8 cellular contexts compared by ENCODE assay signal in genomic region chr4:184355111-184355604, GRCh38.
A peak's percentile ranks its signal among the peaks of the same experiment; 100 is the strongest.
DNase-seq lines count a peak whose midpoint lies in the region; ATAC-seq and TF ChIP-seq lines count a peak whose summit lies in the region.

No MANE protein-coding gene starts in this region.

- no peaks in the 10 kb centered on the region for H3K9me2 ChIP-seq in GM23338 (ENCODE audit: insufficient read depth)

- ATAC-seq in HG02759 (IDR thresholded peaks at IDR 0.05; ENCODE audit: unreplicated experiment), result peak; percentile 52
- peak; percentile 89 for ATAC-seq in naive thymus-derived CD4-positive, alpha-beta T cell
- no peak for ATAC-seq in GM23338

- peak overlapping the region; percentile 55 for H3K27ac ChIP-seq in SK-N-MC
- no peak overlapping the region for H3K27ac ChIP-seq in naive thymus-derived CD4-positive, alpha-beta T cell (ENCODE audit: low read depth, low read length)
- no peak overlapping the region for H3K27ac ChIP-seq in GM23338 (ENCODE audit: low read depth)

- peaks cover 7 to 30% (median 15%) of the 10 kb centered on the region in 7 donors for H3K4me1 Mint-ChIP-seq in naive thymus-derived CD4-positive, alpha-beta T cell
- H3K4me1 Mint-ChIP-seq in GM23338, result peaks cover 19% of the 10 kb centered on the region; the same call in 2 of the 3 replicates

- H3K4me3 ChIP-seq in SK-N-MC, result peak overlapping the region; percentile 21; the same call in 1 of the 2 replicates
- no peak overlapping the region for H3K4me3 ChIP-seq in epithelial cell of proximal tubule (ENCODE audit: low read depth, low read length)
- H3K4me3 ChIP-seq in naive thymus-derived CD4-positive, alpha-beta T cell (ENCODE audit: low read length), result no peak overlapping the region
- no peak overlapping the region for H3K4me3 ChIP-seq in GM23338

- peak; percentile 8 for DNase-seq in G401 (ENCODE audit: low spot score)
- peak; percentile 73 for DNase-seq in SK-N-MC (ENCODE audit: low read depth, low spot score)
- DNase-seq in epithelial cell of proximal tubule (ENCODE audit: low read depth), result peak; percentile 52
- DNase-seq in naive thymus-derived CD4-positive, alpha-beta T cell, result peak in 6 of 9 donors; percentile 6 to 48 (median 33)
- no peak for DNase-seq in GM23338 (ENCODE audit: low spot score)
- no peak for DNase-seq in iPS-NIHi11 (ENCODE audit: low spot score)
- DNase-seq in HEK293T (ENCODE audit: extremely low spot score), result no peak

- no peaks in the 10 kb centered on the region for H4K20me1 ChIP-seq in GM23338 (replicated peaks; ENCODE audit: insufficient read depth)

- intact Hi-C loops in naive thymus-derived CD4-positive, alpha-beta T cell (cut with micrococcal nuclease), result no loop called here

- no peak overlapping the region for H3K4me2 ChIP-seq in GM23338

- peak overlapping the region in 8 of 9 donors; percentile 8 to 82 (median 44) for H3K27ac Mint-ChIP-seq in naive thymus-derived CD4-positive, alpha-beta T cell
- no peak overlapping the region for H3K27ac Mint-ChIP-seq in GM23338

- POLR2A ChIA-PET in naive thymus-derived CD4-positive, alpha-beta T cell (lab: Charles Lee), result interaction anchor here (1.0 kb wide), 1 partner anchor 91 kb away, joined by 3 read pairs; no protein-coding TSS in a partner anchor
- POLR2A ChIA-PET in HEK293T (lab: Yijun Ruan, JAX), result interaction anchor here (1.7 kb wide), 1 partner anchor 11 kb away, joined by 9 read pairs; no protein-coding TSS in a partner anchor

- H3K4me1 ChIP-seq in naive thymus-derived CD4-positive, alpha-beta T cell (ENCODE audit: control insufficient read depth in 2 of 2, insufficient read depth in 2 of 2, low read length in 2 of 2), result peaks cover 0 to 12% of the 10 kb centered on the region in 2 donors
- H3K4me1 ChIP-seq in GM23338 (ENCODE audit: insufficient read depth), result peaks cover 13% of the 10 kb centered on the region

- in situ Hi-C loops in G401 (cut with HindIII; ENCODE audit: low sequenced_read_pairs), result no loop called here

- no peaks in the 10 kb centered on the region for H3K9me3 ChIP-seq in SK-N-MC (ENCODE audit: low read depth, low read length)
- H3K9me3 ChIP-seq in naive thymus-derived CD4-positive, alpha-beta T cell (ENCODE audit: control insufficient read depth in 2 of 3, low read length in 3 of 3), result no peaks in the 10 kb centered on the region

- no peaks in the 10 kb centered on the region for H3F3A ChIP-seq in GM23338 (replicated peaks; ENCODE audit: low read depth)

- no peaks in the 10 kb centered on the region for H3K79me2 ChIP-seq in GM23338 (replicated peaks; ENCODE audit: insufficient read depth)

- no peak overlapping the region for H2AFZ ChIP-seq in GM23338

- peaks cover 0 to 7% (median 0%) of the 10 kb centered on the region in 11 donors for H3K9me3 Mint-ChIP-seq in naive thymus-derived CD4-positive, alpha-beta T cell
- H3K9me3 Mint-ChIP-seq in GM23338, result no peaks in the 10 kb centered on the region

- peaks cover 0 to 11% (median 3%) of the 10 kb centered on the region in 5 donors for H3K36me3 Mint-ChIP-seq in naive thymus-derived CD4-positive, alpha-beta T cell
- H3K36me3 Mint-ChIP-seq in GM23338 (ENCODE audit: low read depth), result peaks cover 2% of the 10 kb centered on the region; the same call in 1 of the 3 replicates

- CTCF ChIA-PET in naive thymus-derived CD4-positive, alpha-beta T cell (lab: Charles Lee), result no interaction called here
- CTCF ChIA-PET in HEK293T (lab: Yijun Ruan, JAX), result no interaction called here

- H3K4me3 Mint-ChIP-seq in naive thymus-derived CD4-positive, alpha-beta T cell, result peak overlapping the region in 3 of 10 donors; percentile 1 to 30 (median 25)
- H3K4me3 Mint-ChIP-seq in GM23338, result no peak overlapping the region

- H3K27me3 ChIP-seq in naive thymus-derived CD4-positive, alpha-beta T cell (ENCODE audit: control insufficient read depth in 2 of 2, insufficient read depth in 2 of 2, low read length in 2 of 2), result no peaks in the 10 kb centered on the region
- no peaks in the 10 kb centered on the region for H3K27me3 ChIP-seq in GM23338 (ENCODE audit: insufficient read depth)

- TF ChIP-seq CTCF in epithelial cell of proximal tubule (conservative IDR thresholded peaks at IDR 0.05; ENCODE audit: low read depth, low read length) (no peak), GM23338 (conservative IDR thresholded peaks at IDR 0.05; ENCODE audit: low read depth in 2 of 2) (no peak)

- H3K36me3 ChIP-seq in SK-N-MC (ENCODE audit: insufficient read depth, low read length) (no peaks in the 10 kb centered on the region), GM23338 (ENCODE audit: insufficient read depth) (no peaks in the 10 kb centered on the region)
- no peaks in the 10 kb centered on the region for H3K36me3 ChIP-seq in naive thymus-derived CD4-positive, alpha-beta T cell (ENCODE audit: control insufficient read depth in 2 of 3, insufficient read depth in 3 of 3, low read length in 3 of 3)

- no peak overlapping the region for H3K9ac ChIP-seq in SK-N-MC (ENCODE audit: insufficient read length)

- H3K27me3 Mint-ChIP-seq in naive thymus-derived CD4-positive, alpha-beta T cell, result peaks cover 0 to 3% (median 0%) of the 10 kb centered on the region in 5 donors
- H3K27me3 Mint-ChIP-seq in GM23338 (ENCODE audit: insufficient read depth, low read depth, poor library complexity), result peaks cover 3% of the 10 kb centered on the region

TF ChIP-seq in GM23338, 12 proteins besides CTCF, POLR2A, EP300 and RAD21 (continues in another document):
- TF ChIP-seq STAT1 (IDR thresholded peaks at IDR 0.05; ENCODE audit: unreplicated experiment), result no peak

TF ChIP-seq in HEK293T, 16 proteins besides CTCF, POLR2A, EP300 and RAD21:
- TF ChIP-seq FOXK2 (IDR thresholded peaks at IDR 0.05) (no peak), ZNF384 (IDR thresholded peaks at IDR 0.05) (no peak), BHLHE40 (IDR thresholded peaks at IDR 0.05; ENCODE audit: borderline replicate concordance) (no peak), NFRKB (IDR thresholded peaks at IDR 0.05) (no peak), FOXM1 (IDR thresholded peaks at IDR 0.05; ENCODE audit: borderline replicate concordance) (no peak), LEF1 (IDR thresholded peaks at IDR 0.05; ENCODE audit: borderline replicate concordance) (no peak), FOXA1 (IDR thresholded peaks at IDR 0.05) (no peak), CTBP1 (IDR thresholded peaks at IDR 0.05; ENCODE audit: borderline replicate concordance) (no peak), SP1 (IDR thresholded peaks at IDR 0.05) (no peak), ARNT (IDR thresholded peaks at IDR 0.05) (no peak), L3MBTL2 (conservative IDR thresholded peaks at IDR 0.05) (no peak), TARDBP (IDR thresholded peaks at IDR 0.05) (no peak), HDGF (IDR thresholded peaks at IDR 0.05; ENCODE audit: borderline replicate concordance) (no peak), ELF4 (IDR thresholded peaks at IDR 0.05) (no peak)

Comparison
In these comparisons a context has a peak if more than half of its experiments do, and no peak if none do; other contexts are left out.
1. DNase-seq: peak in G401 (single experiment), SK-N-MC (single experiment), epithelial cell of proximal tubule (single experiment) and naive thymus-derived CD4-positive, alpha-beta T cell (6 of 9); none in GM23338 (single experiment), iPS-NIHi11 (single experiment) and HEK293T (single experiment).